12 cellular contexts compared by ENCODE assay signal in genomic region chr17:1557355-1558095, GRCh38. TPM values are rescaled to one million over a fixed set of nuclear protein-coding genes. Genes with fewer than 3 reads are reported as not detected.
DNase-seq lines count a peak whose midpoint lies in the region; ATAC-seq and TF ChIP-seq lines count a peak whose summit lies in the region.
"Had no signal": no experiment of that assay in that cellular context is flagged by ENCODE, and none has a peak within 500 bp of the region (broad histone marks: within the 10 kb centered on the region; RNA-seq: fewer than 3 reads in every experiment).

No MANE protein-coding gene starts in this region.

- peaks cover 18% of the 10 kb centered on the region for H3K4me1 Mint-ChIP-seq in activated T-helper 17 cell treated with anti-CD3 and anti-CD28 coated beads, Interleukin-2, amount 50 U/mL, for 72 hours

- peak overlapping the region; percentile 7 for H3K27ac ChIP-seq in C4-2B
- H3K27ac ChIP-seq: WERI-Rb-1 had no signal

- DNase-seq in fibroblast of pulmonary artery (ENCODE audit: low read depth) (peak; percentile 53), pulmonary artery endothelial cell (ENCODE audit: low read depth, low spot score) (peak; percentile 45), T1000 (lab: John Stamatoyannopoulos, UW) (no peak), SK-N-DZ (ENCODE audit: low spot score) (no peak), DMS53 (lab: John Stamatoyannopoulos, UW) (no peak), NCI-H1417 treated with DMSO at 0.1 percent for 48 hours (lab: John Stamatoyannopoulos, UW) (no peak)
- DNase-seq: upper lobe of left lung, WERI-Rb-1 had no signal

- H3K27me3 Mint-ChIP-seq in activated T-helper 17 cell treated with anti-CD3 and anti-CD28 coated beads, Interleukin-2, amount 50 U/mL, for 72 hours = no peaks in the 10 kb centered on the region
- H3K27me3 Mint-ChIP-seq: activated naive CD8-positive, alpha-beta T cell had no signal

- H3K36me3 Mint-ChIP-seq in activated T-helper 17 cell treated with anti-CD3 and anti-CD28 coated beads, Interleukin-2, amount 50 U/mL, for 72 hours (ENCODE audit: low read depth) = peaks cover 31% of the 10 kb centered on the region

- H3K9me3 Mint-ChIP-seq in activated T-helper 17 cell treated with anti-CD3 and anti-CD28 coated beads, Interleukin-2, amount 50 U/mL, for 72 hours = no peaks in the 10 kb centered on the region

- peak overlapping the region; percentile 43 for H3K27ac Mint-ChIP-seq in activated T-helper 17 cell treated with anti-CD3 and anti-CD28 coated beads, Interleukin-2, amount 50 U/mL, for 72 hours
- H3K27ac Mint-ChIP-seq: activated naive CD8-positive, alpha-beta T cell had no signal

- no peak overlapping the region for H3K4me3 ChIP-seq in fibroblast of pulmonary artery (replicated peaks; ENCODE audit: low read depth, low read length)
- H3K4me3 ChIP-seq: coronary artery, upper lobe of left lung had no signal

- no peak for ATAC-seq in activated T-helper 17 cell treated with anti-CD3 and anti-CD28 coated beads, Interleukin-2, amount 50 U/mL, for 72 hours (replicated peaks)

- TF ChIP-seq CTCF in C4-2B (conservative IDR thresholded peaks at IDR 0.05) (no peak), fibroblast of pulmonary artery (IDR thresholded peaks at IDR 0.05; ENCODE audit: low read length, missing control alignments) (no peak)

- no peak overlapping the region for H3K4me3 Mint-ChIP-seq in activated T-helper 17 cell treated with anti-CD3 and anti-CD28 coated beads, Interleukin-2, amount 50 U/mL, for 72 hours
- H3K4me3 Mint-ChIP-seq: activated naive CD8-positive, alpha-beta T cell had no signal

RNA-seq across cellular contexts. Expression of gene PITPNA, which starts 5.1 kb away (rescaled TPM):
- 10 to 100 TPM; 28.8 to 45.0 TPM for total RNA-seq in activated T-helper 17 cell treated with anti-CD3 and anti-CD28 coated beads, Interleukin-2, amount 50 U/mL, for 72 hours
- 27.7 and 33.6 TPM in 2 replicates for total RNA-seq in pulmonary artery endothelial cell
- polyA plus RNA-seq in SK-N-DZ (2014; cell fraction: cytosol; rRNA removed) = 13.5 and 18.0 TPM in 2 replicates
- 11.6 and 16.5 TPM in 2 replicates for polyA plus RNA-seq in SK-N-DZ (2014; cell fraction: nucleus; rRNA removed)

RNA-seq across cellular contexts. Expression of gene INPP5K, which starts 41.1 kb away (rescaled TPM):
- 10 to 100 TPM; 29.9 to 30.4 TPM for total RNA-seq in activated T-helper 17 cell treated with anti-CD3 and anti-CD28 coated beads, Interleukin-2, amount 50 U/mL, for 72 hours
- total RNA-seq in pulmonary artery endothelial cell = 51.5 and 54.3 TPM in 2 replicates
- 37.8 and 68.7 TPM in 2 replicates for polyA plus RNA-seq in SK-N-DZ (2014; cell fraction: cytosol; rRNA removed)
- polyA plus RNA-seq in SK-N-DZ (2014; cell fraction: nucleus; rRNA removed) = 36.9 and 41.0 TPM in 2 replicates

Comparison
In these comparisons a context has a peak if more than half of its experiments do, and no peak if none do; other contexts are left out.
1. DNase-seq: peak in fibroblast of pulmonary artery (single experiment) and pulmonary artery endothelial cell (single experiment); none in T1000 (single experiment), SK-N-DZ (single experiment), DMS53 (single experiment) and NCI-H1417 treated with DMSO at 0.1 percent for 48 hours (single experiment).